ENCODE assay signal across 16 cellular contexts in the genomic region with DNA sequence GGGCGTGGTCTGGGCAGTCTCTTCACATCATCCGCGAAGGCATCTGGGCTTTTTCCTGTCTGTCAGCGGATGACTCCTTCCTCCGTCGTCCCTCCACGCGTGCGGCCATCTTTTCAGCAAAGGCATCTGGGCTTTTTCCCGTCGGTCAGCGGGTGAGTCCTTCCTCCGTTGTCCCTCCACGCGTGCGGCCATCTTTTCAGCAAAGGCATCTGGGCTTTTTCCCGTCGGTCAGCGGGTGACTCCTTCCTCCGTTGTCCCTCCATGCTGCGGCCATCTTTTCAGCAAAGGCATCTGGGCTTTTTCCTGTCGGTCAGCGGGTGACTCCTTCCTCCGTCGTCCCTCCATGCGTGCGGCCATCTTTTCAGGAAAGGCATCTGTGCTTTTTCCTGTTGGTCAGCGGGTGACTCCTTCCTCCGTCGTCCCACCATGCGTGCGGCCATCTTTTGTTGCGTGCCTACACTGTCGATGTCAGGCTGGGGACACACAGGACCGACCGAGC. TPM values are rescaled to one million over a fixed set of nuclear protein-coding genes. Genes with fewer than 3 reads are reported as not detected.
DNase-seq lines count a peak whose midpoint lies in the region; ATAC-seq and TF ChIP-seq lines count a peak whose summit lies in the region.
"Had no signal": no experiment of that assay in that cellular context is flagged by ENCODE, and none has a peak within 500 bp of the region (broad histone marks: within the 10 kb centered on the region; RNA-seq: fewer than 3 reads in every experiment).

No MANE protein-coding gene starts in this region.

- peak; percentile 33 for DNase-seq in activated effector memory CD4-positive, alpha-beta T cell treated with anti-CD3 and anti-CD28 coated beads, Interleukin-2, amount 50 U/mL, for 16 hours
- no peak for DNase-seq in activated effector memory CD4-positive, alpha-beta T cell treated with Interleukin-2 at 50 U/mL for 16 hours
- DNase-seq in NCI-H1930 (lab: John Stamatoyannopoulos, UW), result peak; percentile 62 to 66
- no peak for DNase-seq in glutamatergic neuron
- peak; percentile 40 for DNase-seq in osteocyte (ENCODE audit: extremely low spot score, unreplicated experiment)
- DNase-seq in DMS53 (lab: John Stamatoyannopoulos, UW), result no peak
- DNase-seq: COR-L47, DMS 273 treated with DMSO at 0.1 percent for 48 hours, HFFc6 had no signal

- H3K36me3 Mint-ChIP-seq in glutamatergic neuron (ENCODE audit: unreplicated experiment) (peaks cover 28% of the 10 kb centered on the region), osteocyte (ENCODE audit: unreplicated experiment) (no peaks in the 10 kb centered on the region)
- H3K36me3 Mint-ChIP-seq: CD8-positive, alpha-beta T cell had no signal

- H3K4me1 Mint-ChIP-seq in glutamatergic neuron (ENCODE audit: low read depth, unreplicated experiment), result peaks cover 17% of the 10 kb centered on the region
- H3K4me1 Mint-ChIP-seq in osteocyte (ENCODE audit: unreplicated experiment), result no peaks in the 10 kb centered on the region
- H3K4me1 Mint-ChIP-seq: B cell had no signal

- H3K27ac Mint-ChIP-seq in glutamatergic neuron (ENCODE audit: unreplicated experiment) (peak overlapping the region; percentile 64), osteocyte (ENCODE audit: unreplicated experiment) (no peak overlapping the region)
- H3K27ac Mint-ChIP-seq: B cell; CD8-positive, alpha-beta T cell; HFFc6 had no signal

- TF ChIP-seq CTCF in glutamatergic neuron (IDR thresholded peaks at IDR 0.05; ENCODE audit: partially characterized antibody, unreplicated experiment) (no peak), osteocyte (IDR thresholded peaks at IDR 0.05) (no peak)

- H3K9me3 Mint-ChIP-seq in glutamatergic neuron (ENCODE audit: unreplicated experiment) (peaks cover 13% of the 10 kb centered on the region), osteocyte (ENCODE audit: unreplicated experiment) (peaks cover 18% of the 10 kb centered on the region)

- H3K4me3 Mint-ChIP-seq in glutamatergic neuron (ENCODE audit: unreplicated experiment) (no peak overlapping the region), osteocyte (ENCODE audit: unreplicated experiment) (no peak overlapping the region)
- H3K4me3 Mint-ChIP-seq: B cell; CD8-positive, alpha-beta T cell; HFFc6 had no signal

- no peak for ATAC-seq in HG02588 (IDR thresholded peaks at IDR 0.05; ENCODE audit: unreplicated experiment)
- ATAC-seq in HG03439 (IDR thresholded peaks at IDR 0.05; ENCODE audit: unreplicated experiment), result no peak
- ATAC-seq: CD8-positive, alpha-beta T cell; HCT116 had no signal

- peaks cover 6% of the 10 kb centered on the region for H3K27me3 Mint-ChIP-seq in glutamatergic neuron (ENCODE audit: unreplicated experiment)
- H3K27me3 Mint-ChIP-seq in osteocyte (ENCODE audit: unreplicated experiment), result peaks cover 4% of the 10 kb centered on the region

RNA-seq across cellular contexts. Expression of a gene that starts 12.3 kb away (rescaled TPM):
- total RNA-seq in glutamatergic neuron (ENCODE audit: unreplicated experiment), result 22.7 TPM
- not detected in 2 replicates for total RNA-seq in osteocyte
- total RNA-seq: A172; B cell; CD8-positive, alpha-beta T cell; HFFc6; HT1080 had no signal

RNA-seq across cellular contexts. Expression of a gene that starts 37.0 kb away (rescaled TPM):
- total RNA-seq in glutamatergic neuron (ENCODE audit: unreplicated experiment), result 2.3 TPM
- 1.6 TPM in 2 replicates for total RNA-seq in osteocyte
- total RNA-seq: A172, HFFc6 had no signal

Comparison
In these comparisons a context has a peak if more than half of its experiments do, and no peak if none do; other contexts are left out.
1. DNase-seq: peak in activated effector memory CD4-positive, alpha-beta T cell treated with anti-CD3 and anti-CD28 coated beads, Interleukin-2, amount 50 U/mL, for 16 hours (single experiment), NCI-H1930 (2 of 2) and osteocyte (single experiment); none in activated effector memory CD4-positive, alpha-beta T cell treated with Interleukin-2 at 50 U/mL for 16 hours (single experiment), glutamatergic neuron (single experiment) and DMS53 (single experiment).
2. RNA of a gene that starts 12.3 kb away (total RNA-seq): 22.7 TPM in glutamatergic neuron (single experiment); not detected in osteocyte; every median in the first group is over 10 times any median in the second.